Comparison of ENCODE assay signal across 1 cellular context in the genomic region with DNA sequence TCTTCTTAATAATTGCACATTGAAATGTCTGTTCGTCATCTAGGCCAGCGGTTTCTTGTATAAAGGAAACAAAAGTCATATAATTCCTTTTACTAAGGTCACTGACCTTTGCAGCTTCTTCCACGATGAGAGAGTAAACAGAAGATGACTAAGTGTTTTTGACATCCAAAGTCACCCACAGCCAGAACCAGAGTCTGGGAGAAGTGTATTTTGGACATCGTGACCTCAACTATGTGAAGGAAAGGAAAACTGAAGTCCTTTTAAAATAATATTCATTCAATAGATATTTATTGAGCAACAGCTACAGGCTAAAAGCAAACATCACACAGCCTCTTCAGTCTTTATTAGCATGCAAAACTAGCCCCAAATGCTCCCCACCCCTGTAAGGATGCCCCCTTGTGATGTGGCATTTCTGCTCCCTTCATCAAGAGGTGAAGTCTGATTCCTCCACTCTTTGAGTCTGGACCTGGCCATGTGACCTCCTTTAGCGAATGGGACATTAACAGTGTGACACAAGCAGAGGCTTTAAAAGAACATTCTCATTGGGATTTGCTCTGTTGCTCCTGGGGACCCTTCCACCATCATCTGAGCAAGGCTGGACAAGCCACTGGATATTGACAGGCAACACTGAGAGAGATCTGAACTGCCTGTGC.
TF ChIP-seq lines count a peak whose summit lies in the region.

No MANE protein-coding gene starts in this region.

TF ChIP-seq in A549, 52 proteins besides CTCF, POLR2A, EP300 and RAD21 (continued from another document):
- TF ChIP-seq SMC3 (IDR thresholded peaks at IDR 0.05) (peak; percentile 36; the same call in 1 of the 3 replicates), GATA3 (IDR thresholded peaks at IDR 0.05; ENCODE audit: borderline replicate concordance) (peak; percentile 77; the same call in 1 of the 2 replicates), TFCP2L1 (CRISPR knock-in tag; IDR thresholded peaks at IDR 0.05) (no peak), RNF2 (IDR thresholded peaks at IDR 0.05; ENCODE audit: borderline replicate concordance, low read depth) (no peak), KDM1A (IDR thresholded peaks at IDR 0.05; ENCODE audit: low read depth) (no peak), NR3C1 (IDR thresholded peaks at IDR 0.05) (no peak), FOXS1 (CRISPR knock-in tag; IDR thresholded peaks at IDR 0.05) (peak; percentile 21; the same call in 1 of the 2 replicates), FOSL2 (IDR thresholded peaks at IDR 0.05) (peak; percentile 85), FOSL2 (CRISPR knock-in tag; IDR thresholded peaks at IDR 0.05) (peak; percentile 93)
- TF ChIP-seq, protein P1, sequence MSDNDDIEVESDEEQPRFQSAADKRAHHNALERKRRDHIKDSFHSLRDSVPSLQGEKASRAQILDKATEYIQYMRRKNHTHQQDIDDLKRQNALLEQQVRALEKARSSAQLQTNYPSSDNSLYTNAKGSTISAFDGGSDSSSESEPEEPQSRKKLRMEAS (IDR thresholded peaks at IDR 0.05) = peak; percentile 77; the same call in 1 of the 2 replicates
- TF ChIP-seq, protein P2, sequence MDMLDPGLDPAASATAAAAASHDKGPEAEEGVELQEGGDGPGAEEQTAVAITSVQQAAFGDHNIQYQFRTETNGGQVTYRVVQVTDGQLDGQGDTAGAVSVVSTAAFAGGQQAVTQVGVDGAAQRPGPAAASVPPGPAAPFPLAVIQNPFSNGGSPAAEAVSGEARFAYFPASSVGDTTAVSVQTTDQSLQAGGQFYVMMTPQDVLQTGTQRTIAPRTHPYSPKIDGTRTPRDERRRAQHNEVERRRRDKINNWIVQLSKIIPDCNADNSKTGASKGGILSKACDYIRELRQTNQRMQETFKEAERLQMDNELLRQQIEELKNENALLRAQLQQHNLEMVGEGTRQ (IDR thresholded peaks at IDR 0.05) = peak; percentile 83
